8 cellular contexts compared by ENCODE assay signal in the genomic region with DNA sequence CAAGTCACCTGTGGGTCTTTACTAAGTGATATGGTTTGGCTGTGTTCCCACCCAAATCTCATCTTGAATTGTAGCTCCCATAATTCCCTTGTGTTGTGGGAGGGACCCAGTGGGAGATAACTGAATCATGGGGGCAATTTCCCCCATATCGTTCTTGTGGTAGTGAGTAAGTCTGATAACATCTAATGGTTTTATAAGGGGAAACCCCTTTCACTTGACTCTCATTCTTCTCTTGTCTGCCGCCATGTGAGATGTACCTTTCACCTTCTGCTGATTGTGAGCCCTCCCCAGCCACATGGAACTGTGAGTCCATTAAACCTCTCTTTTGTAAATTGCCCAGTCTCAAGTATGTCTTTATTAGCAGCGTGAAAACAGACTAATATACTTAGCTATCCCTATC. TPM values are rescaled to one million over a fixed set of nuclear protein-coding genes. Genes with fewer than 3 reads are reported as not detected.
DNase-seq lines count a peak whose midpoint lies in the region; ATAC-seq, FAIRE-seq and TF ChIP-seq lines count a peak whose summit lies in the region.
"Not testable (repeated sequence)": the region's sequence is repeated elsewhere in the genome, so short reads cannot be mapped to it uniquely, and the experiment has no call there.

No MANE protein-coding gene starts in this region.

- H3K27ac ChIP-seq in CD8-positive, alpha-beta memory T cell (ENCODE audit: low read depth, low read length) = not testable (repeated sequence)

- H3K36me3 ChIP-seq in CD8-positive, alpha-beta memory T cell (ENCODE audit: insufficient read depth, low read length) = peaks cover 22% of the 10 kb centered on the region

- not testable (repeated sequence) for H3K9me3 ChIP-seq in CD8-positive, alpha-beta memory T cell (ENCODE audit: low read length); T-helper 17 cell (ENCODE audit: control insufficient read depth, low read length, poor library complexity, severe bottlenecking)

- POLR2A ChIA-PET in CD8-positive, alpha-beta memory T cell (lab: Charles Lee); activated CD4-positive, alpha-beta memory T cell treated with anti-CD3 and anti-CD28 coated beads, Interleukin-2, amount 10 ng/mL, durations not matched to agents 7 days and 5 days (lab: Charles Lee); MCF 10A (lab: Yijun Ruan, JAX): not testable (repeated sequence)

- H3K4me3 ChIP-seq in CD8-positive, alpha-beta memory T cell (ENCODE audit: low read length) = not testable (repeated sequence)

- peaks cover 15 to 40% (median 35%) of the 10 kb centered on the region in 3 donors for H3K4me1 Mint-ChIP-seq in CD8-positive, alpha-beta memory T cell
- H3K4me1 Mint-ChIP-seq in T-helper 17 cell = not testable (repeated sequence)
- peaks cover 12% of the 10 kb centered on the region for H3K4me1 Mint-ChIP-seq in activated CD4-positive, alpha-beta memory T cell treated with anti-CD3 and anti-CD28 coated beads, Interleukin-2, amount 10 ng/mL, durations not matched to agents 7 days and 5 days
- peaks cover 11% of the 10 kb centered on the region for H3K4me1 Mint-ChIP-seq in MCF 10A (ENCODE audit: insufficient read depth, unreplicated experiment)

- H3K36me3 Mint-ChIP-seq in CD8-positive, alpha-beta memory T cell = peaks cover 17 to 71% (median 24%) of the 10 kb centered on the region in 3 donors
- not testable (repeated sequence) for H3K36me3 Mint-ChIP-seq in T-helper 17 cell (ENCODE audit: low read depth)
- H3K36me3 Mint-ChIP-seq in activated CD4-positive, alpha-beta memory T cell treated with anti-CD3 and anti-CD28 coated beads, Interleukin-2, amount 10 ng/mL, durations not matched to agents 7 days and 5 days (ENCODE audit: low read depth) = peaks cover 67% of the 10 kb centered on the region
- peaks cover 78% of the 10 kb centered on the region for H3K36me3 Mint-ChIP-seq in MCF 10A (ENCODE audit: insufficient read depth, unreplicated experiment)

- not testable (repeated sequence) for TF ChIP-seq CTCF in MCF 10A (IDR thresholded peaks at IDR 0.05; ENCODE audit: unreplicated experiment)

- H3K4me1 ChIP-seq in CD8-positive, alpha-beta memory T cell (ENCODE audit: insufficient read depth, low read length) = not testable (repeated sequence)

- ATAC-seq in T-helper 17 cell = peak; percentile 52
- peak; percentile 76 for ATAC-seq in stimulated activated naive CD8-positive, alpha-beta T cell treated with anti-CD3 and anti-CD28 coated beads, Interleukin-15, Interleukin-2, amounts not matched to agents 100 U/mL and 50 U/mL, for 24 hours

- H3K27ac Mint-ChIP-seq in CD8-positive, alpha-beta memory T cell = peak overlapping the region in 6 of 8 donors; percentile 11 to 85 (median 52)
- H3K27ac Mint-ChIP-seq in T-helper 17 cell = not testable (repeated sequence)
- peak overlapping the region; percentile 9 for H3K27ac Mint-ChIP-seq in activated CD4-positive, alpha-beta memory T cell treated with anti-CD3 and anti-CD28 coated beads, Interleukin-2, amount 10 ng/mL, durations not matched to agents 7 days and 5 days
- peak overlapping the region; percentile 3 for H3K27ac Mint-ChIP-seq in MCF 10A (ENCODE audit: low read depth, unreplicated experiment)

- BruUV-seq in MCF 10A (replicated peaks; lab: Mats Ljungman, UMichigan) = not testable (repeated sequence)

- H3K27me3 Mint-ChIP-seq in CD8-positive, alpha-beta memory T cell; T-helper 17 cell; activated CD4-positive, alpha-beta memory T cell treated with anti-CD3 and anti-CD28 coated beads, Interleukin-2, amount 10 ng/mL, durations not matched to agents 7 days and 5 days; MCF 10A (ENCODE audit: insufficient read depth, unreplicated experiment): not testable (repeated sequence)

- FAIRE-seq in HTR-8/SVneo (lab: Jason Lieb, UNC) = peak; percentile 63

- not testable (repeated sequence) for H3K27me3 ChIP-seq in CD8-positive, alpha-beta memory T cell (ENCODE audit: insufficient read depth, low read length, poor library complexity, severe bottlenecking)

- peak in 1 of 5 donors; percentile 2 for DNase-seq in CD8-positive, alpha-beta memory T cell
- not testable (repeated sequence) for DNase-seq in HTR-8/SVneo (ENCODE audit: insufficient read length, low spot score); T-helper 17 cell; activated CD4-positive, alpha-beta memory T cell treated with anti-CD3 and anti-CD28 coated beads, Interleukin-2, amount 10 ng/mL, durations not matched to agents 7 days and 5 days; MCF 10A (ENCODE audit: unreplicated experiment)
- DNase-seq in activated naive CD4-positive, alpha-beta T cell treated with Interleukin-2 at 50 U/mL for 16 hours = peak; percentile 11
- peak; percentile 23 for DNase-seq in stimulated activated CD4-positive, alpha-beta T cell treated with anti-CD3 and anti-CD28 coated beads, Interleukin-15, amount 100 ng/mL, for 24 hours
- peak; percentile 11 for DNase-seq in stimulated activated naive CD8-positive, alpha-beta T cell treated with anti-CD3 and anti-CD28 coated beads, Interleukin-15, Interleukin-2, amounts not matched to agents 100 U/mL and 50 U/mL, for 24 hours

- peak overlapping the region in 1 of 7 donors; percentile 10 for H3K4me3 Mint-ChIP-seq in CD8-positive, alpha-beta memory T cell
- not testable (repeated sequence) for H3K4me3 Mint-ChIP-seq in T-helper 17 cell; activated CD4-positive, alpha-beta memory T cell treated with anti-CD3 and anti-CD28 coated beads, Interleukin-2, amount 10 ng/mL, durations not matched to agents 7 days and 5 days; MCF 10A (ENCODE audit: unreplicated experiment)

- not testable (repeated sequence) for H3K9me3 Mint-ChIP-seq in CD8-positive, alpha-beta memory T cell; activated CD4-positive, alpha-beta memory T cell treated with anti-CD3 and anti-CD28 coated beads, Interleukin-2, amount 10 ng/mL, durations not matched to agents 7 days and 5 days; MCF 10A (ENCODE audit: unreplicated experiment)

- CTCF ChIA-PET in CD8-positive, alpha-beta memory T cell (lab: Charles Lee) = not testable (repeated sequence)
- CTCF ChIA-PET in activated CD4-positive, alpha-beta memory T cell treated with anti-CD3 and anti-CD28 coated beads, Interleukin-2, amount 10 ng/mL, durations not matched to agents 7 days and 5 days (lab: Charles Lee) = interaction anchor here (0.6 kb wide), 1 partner anchor 94 kb away, joined by 3 read pairs; no protein-coding TSS in a partner anchor
- CTCF ChIA-PET in MCF 10A (lab: Yijun Ruan, JAX) = interaction anchor here (0.6 kb wide), 1 partner anchor 45 kb away, joined by 3 read pairs; no protein-coding TSS in a partner anchor

- intact Hi-C loops in MCF 10A (cut with micrococcal nuclease) = not testable (repeated sequence)

RNA-seq across cellular contexts. Expression of gene HELZ, which starts 48.0 kb away (rescaled TPM):
- total RNA-seq in CD8-positive, alpha-beta memory T cell = 10 to 100 TPM; 56.4 to 62.5 TPM
- 85.0 TPM for polyA plus RNA-seq in CD8-positive, alpha-beta memory T cell
- total RNA-seq in T-helper 17 cell (100 to 1,000 TPM; 124 to 164 TPM), MCF 10A (2022) (56.7 and 71.7 TPM in 2 replicates)
- 100 to 1,000 TPM in 1 of 2 experiments, 10 to 100 TPM in 1; 98.2 to 109 TPM for total RNA-seq in activated CD4-positive, alpha-beta memory T cell treated with anti-CD3 and anti-CD28 coated beads, Interleukin-2, amount 10 ng/mL, durations not matched to agents 7 days and 5 days
